8 cellular contexts compared by ENCODE assay signal in genomic region chr2:134718956-134719814, GRCh38. TPM values are rescaled to one million over a fixed set of nuclear protein-coding genes. Genes with fewer than 3 reads are reported as not detected.
DNase-seq lines count a peak whose midpoint lies in the region; ATAC-seq and TF ChIP-seq lines count a peak whose summit lies in the region.

Gene TMEM163, minus strand, starts transcription at chr2:134719000.

- H3K4me3 Mint-ChIP-seq in CD14-positive monocyte: peak within 1 kb of the TSS; percentile 84 to 95

- DNase-seq in CD14-positive monocyte (ENCODE audit: low spot score) (no peak), NCI-H2171 (lab: John Stamatoyannopoulos, UW) (peak; percentile 56), adipocyte (ENCODE audit: low read depth) (peak; percentile 19), smooth muscle cell (lab: John Stamatoyannopoulos, UW; ENCODE audit: unreplicated experiment) (no peak), NOMO-1 (lab: John Stamatoyannopoulos, UW; ENCODE audit: unreplicated experiment in 2 of 2) (no peak), superior temporal gyrus (ENCODE audit: extremely low spot score) (no peak)

- no peaks in the 10 kb centered on the region for H3K9me3 ChIP-seq in adipocyte (ENCODE audit: control insufficient read depth, low read length)
- H3K9me3 ChIP-seq in iPS-18a (ENCODE audit: control insufficient read depth, low read depth, low read length): no peaks in the 10 kb centered on the region
- no peaks in the 10 kb centered on the region for H3K9me3 ChIP-seq in smooth muscle cell (replicated peaks; ENCODE audit: low read depth)

- H3K27ac ChIP-seq in iPS-18a (ENCODE audit: low read length) (no peak within 1 kb of the TSS), smooth muscle cell (ENCODE audit: low read depth) (no peak within 1 kb of the TSS)

- no peaks in the 10 kb centered on the region for H3K4me1 ChIP-seq in adipocyte (ENCODE audit: control insufficient read depth, insufficient read depth, low read length)
- H3K4me1 ChIP-seq in iPS-18a (ENCODE audit: control insufficient read depth, low read depth, low read length): peaks cover 8% of the 10 kb centered on the region
- peaks cover 10% of the 10 kb centered on the region for H3K4me1 ChIP-seq in smooth muscle cell (ENCODE audit: low read depth)

- no peak within 1 kb of the TSS for H2AFZ ChIP-seq in smooth muscle cell (ENCODE audit: low read depth)

- H3K27me3 Mint-ChIP-seq in CD14-positive monocyte (ENCODE audit: low read depth in 3 of 3): peaks cover 68 to 75% (median 69%) of the 10 kb centered on the region in 3 donors

- H4K20me1 ChIP-seq in smooth muscle cell (ENCODE audit: low read depth): no peaks in the 10 kb centered on the region

- 13% methylated on average over 40 of the region's 77 CpGs for WGBS in smooth muscle cell (ENCODE audit: low lambda C conversion rate)

- H3K36me3 ChIP-seq in adipocyte (ENCODE audit: control insufficient read depth, insufficient read depth, low read length, severe bottlenecking) (no peaks in the 10 kb centered on the region), iPS-18a (ENCODE audit: control insufficient read depth, low read depth, low read length) (no peaks in the 10 kb centered on the region), smooth muscle cell (ENCODE audit: low read depth) (no peaks in the 10 kb centered on the region)

- peaks cover 0 to 14% (median 6%) of the 10 kb centered on the region in 7 donors for H3K9me3 Mint-ChIP-seq in CD14-positive monocyte

- H3F3A ChIP-seq in smooth muscle cell (ENCODE audit: low read depth): no peaks in the 10 kb centered on the region

- no peak within 1 kb of the TSS for H3K9ac ChIP-seq in adipocyte (ENCODE audit: low read length)
- no peak within 1 kb of the TSS for H3K9ac ChIP-seq in iPS-18a (ENCODE audit: low read length)
- H3K9ac ChIP-seq in smooth muscle cell (ENCODE audit: low read depth): no peak within 1 kb of the TSS

- peak within 1 kb of the TSS in 4 of 7 donors; percentile 4 to 82 (median 61) for H3K27ac Mint-ChIP-seq in CD14-positive monocyte

- TF ChIP-seq CTCF in CD14-positive monocyte (IDR thresholded peaks at IDR 0.05) (no peak), smooth muscle cell (IDR thresholded peaks at IDR 0.05; ENCODE audit: borderline replicate concordance, insufficient read depth, poor library complexity, severe bottlenecking) (no peak)

- H3K4me3 ChIP-seq in adipocyte (ENCODE audit: low read length) (peak within 1 kb of the TSS; percentile 17), iPS-18a (ENCODE audit: low read length) (peak within 1 kb of the TSS; percentile 58), smooth muscle cell (peak within 1 kb of the TSS; percentile 44)

- ATAC-seq in GM21390 (IDR thresholded peaks at IDR 0.05; ENCODE audit: unreplicated experiment): peak; percentile 53

- intact Hi-C loops in CD14-positive monocyte (cut with micrococcal nuclease): loop anchor here in 1 of 2 donors (5.0 kb wide), 1 partner anchor 53 kb away; no protein-coding TSS in a partner anchor

- no peaks in the 10 kb centered on the region for H3K79me2 ChIP-seq in smooth muscle cell (ENCODE audit: low read depth)

- peak within 1 kb of the TSS; percentile 84 for H3K4me2 ChIP-seq in smooth muscle cell

- peaks cover 10% of the 10 kb centered on the region for H3K4me1 Mint-ChIP-seq in CD14-positive monocyte

- peaks cover 0 to 16% of the 10 kb centered on the region in 2 donors for H3K36me3 Mint-ChIP-seq in CD14-positive monocyte

- H3K27me3 ChIP-seq in adipocyte (replicated peaks; ENCODE audit: control insufficient read depth, insufficient read depth, low read length) (peaks cover 75% of the 10 kb centered on the region), iPS-18a (ENCODE audit: control insufficient read depth, insufficient read depth, low read length) (peaks cover 69% of the 10 kb centered on the region), smooth muscle cell (ENCODE audit: low read depth) (peaks cover 91% of the 10 kb centered on the region)

RNA-seq across cellular contexts. Expression of gene TMEM163, which starts in this region (rescaled TPM):
- polyA plus RNA-seq in CD14-positive monocyte (not detected), smooth muscle cell (0.20 and 0.31 TPM in 2 replicates)
- total RNA-seq in smooth muscle cell: not detected in 2 replicates

Comparison
In these comparisons a context has a peak if more than half of its experiments do, and no peak if none do; other contexts are left out.
1. DNase-seq: peak in NCI-H2171 (single experiment) and adipocyte (single experiment); none in CD14-positive monocyte (single experiment), smooth muscle cell (single experiment), NOMO-1 (0 of 2) and superior temporal gyrus (single experiment).
2. Peak in every context shown above with its lines, with median percentiles within 50 percentile points of each other: H3K4me3 ChIP-seq.